In the genomic region with DNA sequence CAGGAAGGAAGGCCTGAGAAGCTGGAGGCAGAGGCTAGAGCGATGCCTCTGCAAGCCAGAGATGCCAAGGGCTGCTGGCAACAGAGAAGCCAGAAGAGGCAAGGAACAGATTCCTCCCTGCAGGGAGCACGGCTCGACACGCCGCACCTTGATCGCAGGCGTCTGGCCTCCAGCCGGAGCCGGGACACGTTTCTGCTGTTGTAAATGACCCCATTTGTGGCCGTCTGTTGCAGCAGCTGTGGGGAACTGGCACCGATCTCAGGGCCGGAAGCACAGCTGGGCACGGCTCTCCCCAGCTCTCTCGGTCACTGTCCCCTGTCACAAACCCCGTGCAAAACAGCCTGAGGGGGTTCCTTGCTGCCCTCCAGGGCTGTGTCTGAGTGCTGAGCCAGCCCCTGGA, we compare ENCODE assay signal across 24 cellular contexts. TPM values are rescaled to one million over a fixed set of nuclear protein-coding genes. Genes with fewer than 3 reads are reported as not detected.
A peak's percentile ranks its signal among the peaks of the same experiment; 100 is the strongest.
DNase-seq lines count a peak whose midpoint lies in the region; ATAC-seq, FAIRE-seq and TF ChIP-seq lines count a peak whose summit lies in the region.
"Had no signal": no experiment of that assay in that cellular context is flagged by ENCODE, and none has a peak within 500 bp of the region (broad histone marks: within the 10 kb centered on the region; RNA-seq: fewer than 3 reads in every experiment).

No MANE protein-coding gene starts in this region.

- H2BK12ac ChIP-seq in H9 (ENCODE audit: insufficient read length, low read depth, low read length), result no peak overlapping the region

- ATAC-seq in sciatic nerve (peak; percentile 16), GM18505 (IDR thresholded peaks at IDR 0.05; ENCODE audit: unreplicated experiment) (no peak)
- ATAC-seq: body of pancreas, left ventricle myocardium superior, T-cell had no signal

- H3K9me3 ChIP-seq in H9 (ENCODE audit: control insufficient read depth, low read depth, low read length) (no peaks in the 10 kb centered on the region), kidney (ENCODE audit: control insufficient read depth in 1 of 2, low read length in 2 of 2) (no peaks in the 10 kb centered on the region)
- H3K9me3 ChIP-seq: body of pancreas, colonic mucosa, neutrophil, tibial nerve had no signal

- no peak overlapping the region for H2BK15ac ChIP-seq in H9 (ENCODE audit: low read depth, low read length)

- no peak for FAIRE-seq in kidney (lab: Jason Lieb, UNC)

- H3K4me1 Mint-ChIP-seq in H9, result peaks cover 29 to 41% of the 10 kb centered on the region in 2 experiments

- H3K23ac ChIP-seq in H9 (ENCODE audit: insufficient read length, low read depth, low read length), result no peak overlapping the region

- TF ChIP-seq POLR2A in GM18505 (IDR thresholded peaks at IDR 0.05; ENCODE audit: borderline replicate concordance, extremely low read depth, insufficient read depth, insufficient read length), result no peak

- H3K27me3 ChIP-seq in H9 (ENCODE audit: insufficient read depth, low read length), result no peaks in the 10 kb centered on the region
- H3K27me3 ChIP-seq: body of pancreas, colonic mucosa, tibial nerve had no signal

- H2BK5ac ChIP-seq in H9 (ENCODE audit: insufficient read length, low read length), result no peak overlapping the region

- no peaks in the 10 kb centered on the region for H3K36me3 ChIP-seq in kidney (ENCODE audit: control insufficient read depth in 1 of 2, insufficient read depth in 2 of 2, low read length in 2 of 2)
- H3K36me3 ChIP-seq: colonic mucosa, neutrophil, tibial nerve had no signal

- no peak overlapping the region for H3K18ac ChIP-seq in H9 (ENCODE audit: insufficient read length, low read depth, low read length)

- no peak overlapping the region for H2BK120ac ChIP-seq in H9 (ENCODE audit: low read depth, low read length, poor library complexity, severe bottlenecking)

- H3K56ac ChIP-seq in H9 (ENCODE audit: insufficient read length, low read depth, low read length), result no peak overlapping the region

- no peaks in the 10 kb centered on the region for H4K20me1 ChIP-seq in H9 (ENCODE audit: control insufficient read depth, insufficient read depth, insufficient read length)

- no peak overlapping the region for H2BK20ac ChIP-seq in H9 (ENCODE audit: low read depth, low read length, poor library complexity, severe bottlenecking)

- no peak overlapping the region for H3K4me3 Mint-ChIP-seq in H9
- H3K4me3 Mint-ChIP-seq: activated naive CD8-positive, alpha-beta T cell treated with anti-CD3 and anti-CD28 coated beads, Interleukin-2, amount 10 ng/mL, durations not matched to agents 7 days and 5 days; CD8-positive, alpha-beta memory T cell; stimulated activated naive CD8-positive, alpha-beta T cell treated with anti-CD3 and anti-CD28 coated beads, Interleukin-15, amount 100 ng/mL, for 72 hours; T-cell had no signal

- no peak for TF ChIP-seq CTCF in H9 (conservative IDR thresholded peaks at IDR 0.05)
- no peak for TF ChIP-seq CTCF in kidney (IDR thresholded peaks at IDR 0.05; ENCODE audit: borderline replicate concordance, extremely low read depth, insufficient read depth)

- H3K27me3 Mint-ChIP-seq in H9 (ENCODE audit: low read depth), result peaks cover 5% of the 10 kb centered on the region; the same call in 1 of the 2 replicates
- H3K27me3 Mint-ChIP-seq: stimulated activated naive CD8-positive, alpha-beta T cell treated with anti-CD3 and anti-CD28 coated beads, Interleukin-15, amount 100 ng/mL, for 72 hours had no signal

- no peak overlapping the region for H2AFZ ChIP-seq in H9 (ENCODE audit: low read length)

- H3T11ph ChIP-seq in H9 (ENCODE audit: low read length), result no peak overlapping the region

- no peak overlapping the region for H4K91ac ChIP-seq in H9 (ENCODE audit: insufficient read length, low read depth, low read length)

- no peak overlapping the region for H3K4me2 ChIP-seq in H9 (ENCODE audit: insufficient read depth, insufficient read length, low read length)

- H4K8ac ChIP-seq in H9 (replicated peaks; ENCODE audit: insufficient read length, low read depth, low read length), result no peak overlapping the region

- no CpG with 5 or more reads among the region's 16 CpGs for WGBS in H9 (ENCODE audit: extremely low coverage, insufficient read length, low lambda C conversion rate)

- peaks cover 0 to 3% of the 10 kb centered on the region in 2 experiments; a peak in 2 of 5 replicates for H3K9me3 Mint-ChIP-seq in H9
- H3K9me3 Mint-ChIP-seq: activated naive CD8-positive, alpha-beta T cell treated with anti-CD3 and anti-CD28 coated beads, Interleukin-2, amount 10 ng/mL, durations not matched to agents 7 days and 5 days; activated T-helper 2 cell treated with anti-CD3 and anti-CD28 coated beads, Interferon-gamma antibody, Interleukin-2, Interleukin-4, amounts not matched to agents 10 μg/mL and 5 μg/mL and 100 μg/mL, durations not matched to agents 14 hours and 24 hours and 36 hours; CD8-positive, alpha-beta memory T cell; stimulated activated naive CD8-positive, alpha-beta T cell treated with anti-CD3 and anti-CD28 coated beads, Interleukin-15, amount 100 ng/mL, for 72 hours; T-cell had no signal

- no peaks in the 10 kb centered on the region for H3K79me1 ChIP-seq in H9 (ENCODE audit: insufficient read depth, low read depth, low read length, poor library complexity, severe bottlenecking)

- H3K79me2 ChIP-seq in H9 (ENCODE audit: insufficient read depth, low read length), result no peaks in the 10 kb centered on the region

- H3K4me3 ChIP-seq in kidney (ENCODE audit: low read length in 2 of 2), result no peak overlapping the region
- H3K4me3 ChIP-seq: body of pancreas, colonic mucosa, tibial nerve had no signal

- peak overlapping the region in 2 of 3 experiments; percentile 0 to 65; a peak in 1 of 7 replicates for H3K27ac Mint-ChIP-seq in H9
- H3K27ac Mint-ChIP-seq: activated T-helper 2 cell treated with anti-CD3 and anti-CD28 coated beads, Interferon-gamma antibody, Interleukin-2, Interleukin-4, amounts not matched to agents 10 μg/mL and 5 μg/mL and 100 μg/mL, durations not matched to agents 14 hours and 24 hours and 36 hours; T-cell had no signal

- intact Hi-C loops in sciatic nerve (cut with DNase I) (no loop called here), kidney (cut with DNase I) (no loop called here)

- no peak overlapping the region for H2AK5ac ChIP-seq in H9 (ENCODE audit: insufficient read length, low read length)

- H3K14ac ChIP-seq in H9 (ENCODE audit: insufficient read depth, low read length), result no peak overlapping the region

- H3K27ac ChIP-seq in H9 (ENCODE audit: insufficient read length, low read depth, low read length) (no peak overlapping the region), kidney (ENCODE audit: low read depth in 2 of 2, low read length in 2 of 2) (no peak overlapping the region)
- H3K27ac ChIP-seq: body of pancreas, colonic mucosa, HL-60, neutrophil, tibial nerve had no signal

- H4K5ac ChIP-seq in H9 (ENCODE audit: insufficient read length, low read depth, low read length), result no peak overlapping the region

- H3K9ac ChIP-seq in H9 (ENCODE audit: extremely low read depth, insufficient read length, low read length), result no peak overlapping the region
- no peak overlapping the region for H3K9ac ChIP-seq in kidney (ENCODE audit: low read length in 2 of 2)

- no peaks in the 10 kb centered on the region for H3K23me2 ChIP-seq in H9 (ENCODE audit: insufficient read length, low read depth, low read length, poor library complexity, severe bottlenecking)

- H3K4me1 ChIP-seq in H9 (ENCODE audit: insufficient read depth, low read length), result peaks cover 4% of the 10 kb centered on the region
- peaks cover 0 to 6% of the 10 kb centered on the region in 2 donors for H3K4me1 ChIP-seq in kidney (ENCODE audit: control insufficient read depth in 1 of 2, insufficient read depth in 1 of 2, low read depth in 1 of 2, low read length in 2 of 2)
- H3K4me1 ChIP-seq: body of pancreas, colonic mucosa had no signal

- DNase-seq in H9 (no peak), NCI-H524 treated with DMSO at 0.1 percent for 48 hours (lab: John Stamatoyannopoulos, UW) (peak; percentile 64), cerebellum (ENCODE audit: low spot score) (peak; percentile 61), sciatic nerve (ENCODE audit: low spot score) (no peak), kidney (no peak), NOMO-1 treated with dmso at 0.1 percent for 144 hours (lab: John Stamatoyannopoulos, UW; ENCODE audit: unreplicated experiment) (no peak)
- DNase-seq: activated CD4-positive, alpha-beta T cell treated with anti-CD3 and anti-CD28 coated beads, Interleukin-2, amount 50 U/mL, for 1 hour; activated CD8-positive, alpha-beta memory T cell treated with anti-CD3 and anti-CD28 coated beads, Interleukin-2, amount 50 U/mL, for 4 hours; activated naive CD8-positive, alpha-beta T cell treated with anti-CD3 and anti-CD28 coated beads, Interleukin-2, amount 10 ng/mL, durations not matched to agents 7 days and 5 days; body of pancreas; CD8-positive, alpha-beta memory T cell; colonic mucosa; DND-41; left ventricle myocardium superior; NCI-H1436 treated with DMSO at 0.1 percent for 48 hours; NCI-H345; stimulated activated CD4-positive, alpha-beta T cell treated with anti-CD3 and anti-CD28 coated beads, Interleukin-4, amount 100 ng/mL, for 24 hours; stimulated activated naive CD8-positive, alpha-beta T cell treated with anti-CD3 and anti-CD28 coated beads, Interleukin-15, amount 100 ng/mL, for 72 hours; T-cell had no signal

- no peaks in the 10 kb centered on the region; a peak in 1 of 7 replicates for H3K36me3 Mint-ChIP-seq in H9 (ENCODE audit: insufficient read depth in 1 of 3, low read depth in 3 of 3)
- H3K36me3 Mint-ChIP-seq: activated naive CD8-positive, alpha-beta T cell treated with anti-CD3 and anti-CD28 coated beads, Interleukin-2, amount 10 ng/mL, durations not matched to agents 7 days and 5 days; CD8-positive, alpha-beta memory T cell; T-cell had no signal

- H3K4ac ChIP-seq in H9 (ENCODE audit: low read depth, low read length), result no peak overlapping the region

RNA-seq across cellular contexts. Expression of a gene that starts 59.6 kb away (rescaled TPM):
- total RNA-seq in H9 (2021), result 5.7 and 6.4 TPM in 2 replicates
- 2.1 TPM for total RNA-seq in cerebellum
- total RNA-seq in sciatic nerve, result 59.9 TPM
- total RNA-seq in kidney, result 24.9 TPM
- polyA plus RNA-seq in kidney (ENCODE audit: insufficient read depth, low read depth, low replicate concordance), result 3.4 TPM

Comparison
In these comparisons a context has a peak if more than half of its experiments do, and no peak if none do; other contexts are left out.
1. DNase-seq: peak in NCI-H524 treated with DMSO at 0.1 percent for 48 hours (single experiment) and cerebellum (single experiment); none in H9 (single experiment), sciatic nerve (single experiment), kidney (single experiment) and NOMO-1 treated with dmso at 0.1 percent for 144 hours (single experiment).